16 cellular contexts compared by ENCODE assay signal in the genomic region with DNA sequence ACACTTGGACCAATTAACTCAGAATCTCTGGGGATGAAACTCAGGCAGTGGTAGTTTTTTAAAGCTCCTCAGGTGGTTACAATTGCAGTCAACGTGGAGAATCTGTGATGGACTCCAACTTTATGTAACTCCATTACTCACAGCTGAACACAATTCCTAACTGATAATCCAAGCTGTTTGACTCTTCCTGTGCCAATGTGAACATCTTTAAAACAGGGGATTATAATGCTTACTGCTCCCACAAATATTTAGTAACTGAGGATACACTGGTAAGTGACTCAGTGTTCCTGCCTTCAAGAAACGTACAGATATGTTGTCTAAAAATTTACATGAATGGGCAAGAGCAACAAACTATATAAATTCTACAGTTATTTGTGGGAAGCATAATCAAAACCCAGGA.
DNase-seq lines count a peak whose midpoint lies in the region; ATAC-seq and TF ChIP-seq lines count a peak whose summit lies in the region.
"Had no signal": no experiment of that assay in that cellular context is flagged by ENCODE, and none has a peak within 500 bp of the region (broad histone marks: within the 10 kb centered on the region; RNA-seq: fewer than 3 reads in every experiment).

No MANE protein-coding gene starts in this region.

- peaks cover 99% of the 10 kb centered on the region for H3K79me2 ChIP-seq in Karpas-422 (ENCODE audit: low read length)

- H3K4me1 ChIP-seq in Karpas-422 (ENCODE audit: low read length) (peaks cover 93% of the 10 kb centered on the region), left lung (no peaks in the 10 kb centered on the region)

- no peaks in the 10 kb centered on the region for H4K20me1 ChIP-seq in Karpas-422 (ENCODE audit: insufficient read depth, low read depth, low read length)

- DNase-seq in EH (ENCODE audit: low read depth) (peak; percentile 2), Karpas-422 (no peak), amniotic epithelial cell (ENCODE audit: low read depth) (peak; percentile 73), fibroblast of villous mesenchyme (ENCODE audit: low read depth) (peak; percentile 79), amygdala (lab: John Stamatoyannopoulos, UW) (no peak), left lung (no peak)
- DNase-seq: Calu3, GOT3, NCI-H1048, NCI-H146, NCI-H345, NCI-H526 treated with DMSO at 0.1 percent for 48 hours, PC-3 had no signal

- no peaks in the 10 kb centered on the region for H3K27me3 ChIP-seq in Karpas-422 (ENCODE audit: low read length)
- no peaks in the 10 kb centered on the region for H3K27me3 ChIP-seq in left lung

- no peaks in the 10 kb centered on the region for H3K9me3 ChIP-seq in Karpas-422 (ENCODE audit: low read length)
- no peaks in the 10 kb centered on the region for H3K9me3 ChIP-seq in left lung

- H3K27ac ChIP-seq in Karpas-422 (ENCODE audit: low read length) (peak overlapping the region; percentile 89), left lung (no peak overlapping the region)
- H3K27ac ChIP-seq: SK-N-MC had no signal

- intact Hi-C loops in left lung (cut with DNase I) = no loop called here

- no peak for ATAC-seq in GM21390 (IDR thresholded peaks at IDR 0.05; ENCODE audit: unreplicated experiment)
- no peak for ATAC-seq in left lung
- no peak for ATAC-seq in HG03342 (IDR thresholded peaks at IDR 0.05; ENCODE audit: unreplicated experiment)
- ATAC-seq: PC-3 had no signal

- H3K4me3 ChIP-seq in Karpas-422 (ENCODE audit: low read length) (no peak overlapping the region), fibroblast of villous mesenchyme (ENCODE audit: low read depth, low read length) (no peak overlapping the region), left lung (no peak overlapping the region)
- H3K4me3 ChIP-seq: SK-N-MC had no signal

- H3K9me2 ChIP-seq in Karpas-422 (replicated peaks; ENCODE audit: insufficient read depth, low read length) = no peaks in the 10 kb centered on the region

- no peak for TF ChIP-seq CTCF in fibroblast of villous mesenchyme (IDR thresholded peaks at IDR 0.05; ENCODE audit: insufficient read depth, low read depth, low read length)
- no peak for TF ChIP-seq CTCF in left lung (IDR thresholded peaks at IDR 0.05)

- H3K36me3 ChIP-seq in Karpas-422 (ENCODE audit: insufficient read depth, low read length) (0 out of 2 replicates have a peak, but pooled peaks cover 3% of the 10 kb centered on the region), left lung (no peaks in the 10 kb centered on the region)

- H3K4me2 ChIP-seq in Karpas-422 (ENCODE audit: low read depth, low read length, poor library complexity, severe bottlenecking) = peak overlapping the region; percentile 16

- no peak overlapping the region; the same call in 1 of the 2 replicates for H3K9ac ChIP-seq in Karpas-422 (ENCODE audit: low read length)

- no peak overlapping the region for H2AFZ ChIP-seq in Karpas-422 (ENCODE audit: low read length)

Comparison
In these comparisons a context has a peak if more than half of its experiments do, and no peak if none do; other contexts are left out.
1. DNase-seq: peak in EH (single experiment), amniotic epithelial cell (single experiment) and fibroblast of villous mesenchyme (single experiment); none in Karpas-422 (single experiment), amygdala (0 of 56) and left lung (0 of 2).